Comparison of ENCODE assay signal across 17 cellular contexts in genomic region chr9:127384016-127384730, GRCh38.
"Had no signal": no experiment of that assay in that cellular context is flagged by ENCODE, and none has a peak within 500 bp of the region (broad histone marks: within the 10 kb centered on the region; RNA-seq: fewer than 3 reads in every experiment).

No MANE protein-coding gene starts in this region.

- H3K4me3 Mint-ChIP-seq: activated CD4-positive, alpha-beta memory T cell treated with anti-CD3 and anti-CD28 coated beads for 36 hours; activated T-helper 17 cell treated with anti-CD3 and anti-CD28 coated beads, Interleukin-2, amount 50 U/mL, for 72 hours; naive B cell; stimulated activated naive B cell treated with anti-CD40 and anti-IgM and Interleukin-4, amounts not matched to agents 10 μg/mL and 1 μg/mL and 100 μg/mL, for 72 hours; T-helper 2 cell treated with Interferon-gamma antibody and Interleukin-4, amounts not matched to agents 5 μg/mL and 100 μg/mL, for 36 hours had no signal

- DNase-seq: activated CD4-positive, alpha-beta memory T cell treated with anti-CD3 and anti-CD28 coated beads for 36 hours; amniotic stem cell; brain microvascular endothelial cell; cerebellar nuclear complex; hypothalamus; kidney glomerular epithelial cell; naive B cell; nucleus accumbens; stimulated activated CD4-positive, alpha-beta T cell treated with anti-CD3 and anti-CD28 coated beads, Interleukin-2, amount 100 ng/mL, for 24 hours; stimulated activated naive B cell treated with anti-CD40 and anti-IgM and Interleukin-4, amounts not matched to agents 10 μg/mL and 1 μg/mL and 100 μg/mL, for 72 hours had no signal

- H3K4me3 ChIP-seq: lung, prostate gland, right lobe of liver, upper lobe of left lung had no signal

- H3K27me3 ChIP-seq: right lobe of liver, upper lobe of left lung had no signal

- H3K27ac Mint-ChIP-seq: activated CD4-positive, alpha-beta memory T cell treated with anti-CD3 and anti-CD28 coated beads for 36 hours; activated naive CD4-positive, alpha-beta T cell treated with anti-CD3 and anti-CD28 coated beads, Interleukin-2, amount 50 U/mL, for 72 hours; activated T-helper 17 cell treated with anti-CD3 and anti-CD28 coated beads, Interleukin-2, amount 50 U/mL, for 72 hours; stimulated activated naive B cell treated with anti-CD40 and anti-IgM and Interleukin-4, amounts not matched to agents 10 μg/mL and 1 μg/mL and 100 μg/mL, for 72 hours; T-helper 2 cell treated with Interferon-gamma antibody and Interleukin-4, amounts not matched to agents 5 μg/mL and 100 μg/mL, for 36 hours had no signal

- H3K4me1 ChIP-seq: prostate gland, right lobe of liver had no signal

- H3K27ac ChIP-seq: brain microvascular endothelial cell, prostate gland, right lobe of liver, upper lobe of left lung had no signal

- H3K36me3 Mint-ChIP-seq: naive B cell; stimulated activated naive B cell treated with anti-CD40 and anti-IgM and Interleukin-4, amounts not matched to agents 10 μg/mL and 1 μg/mL and 100 μg/mL, for 72 hours had no signal

- H3K9me3 Mint-ChIP-seq: activated T-helper 17 cell treated with anti-CD3 and anti-CD28 coated beads, Interleukin-2, amount 50 U/mL, for 72 hours; stimulated activated naive B cell treated with anti-CD40 and anti-IgM and Interleukin-4, amounts not matched to agents 10 μg/mL and 1 μg/mL and 100 μg/mL, for 72 hours had no signal

- H3K9me3 ChIP-seq: prostate gland, upper lobe of left lung had no signal

- ATAC-seq: activated naive CD4-positive, alpha-beta T cell treated with anti-CD3 and anti-CD28 coated beads, Interleukin-2, amount 50 U/mL, for 72 hours; activated T-helper 17 cell treated with anti-CD3 and anti-CD28 coated beads, Interleukin-2, amount 50 U/mL, for 72 hours; right lobe of liver; stimulated activated naive B cell treated with anti-CD40 and anti-IgM and Interleukin-4, amounts not matched to agents 10 μg/mL and 1 μg/mL and 100 μg/mL, for 72 hours had no signal

- H3K36me3 ChIP-seq: brain microvascular endothelial cell, prostate gland, right lobe of liver, upper lobe of left lung had no signal
